Comparison of ENCODE assay signal across 10 cellular contexts in the genomic region with DNA sequence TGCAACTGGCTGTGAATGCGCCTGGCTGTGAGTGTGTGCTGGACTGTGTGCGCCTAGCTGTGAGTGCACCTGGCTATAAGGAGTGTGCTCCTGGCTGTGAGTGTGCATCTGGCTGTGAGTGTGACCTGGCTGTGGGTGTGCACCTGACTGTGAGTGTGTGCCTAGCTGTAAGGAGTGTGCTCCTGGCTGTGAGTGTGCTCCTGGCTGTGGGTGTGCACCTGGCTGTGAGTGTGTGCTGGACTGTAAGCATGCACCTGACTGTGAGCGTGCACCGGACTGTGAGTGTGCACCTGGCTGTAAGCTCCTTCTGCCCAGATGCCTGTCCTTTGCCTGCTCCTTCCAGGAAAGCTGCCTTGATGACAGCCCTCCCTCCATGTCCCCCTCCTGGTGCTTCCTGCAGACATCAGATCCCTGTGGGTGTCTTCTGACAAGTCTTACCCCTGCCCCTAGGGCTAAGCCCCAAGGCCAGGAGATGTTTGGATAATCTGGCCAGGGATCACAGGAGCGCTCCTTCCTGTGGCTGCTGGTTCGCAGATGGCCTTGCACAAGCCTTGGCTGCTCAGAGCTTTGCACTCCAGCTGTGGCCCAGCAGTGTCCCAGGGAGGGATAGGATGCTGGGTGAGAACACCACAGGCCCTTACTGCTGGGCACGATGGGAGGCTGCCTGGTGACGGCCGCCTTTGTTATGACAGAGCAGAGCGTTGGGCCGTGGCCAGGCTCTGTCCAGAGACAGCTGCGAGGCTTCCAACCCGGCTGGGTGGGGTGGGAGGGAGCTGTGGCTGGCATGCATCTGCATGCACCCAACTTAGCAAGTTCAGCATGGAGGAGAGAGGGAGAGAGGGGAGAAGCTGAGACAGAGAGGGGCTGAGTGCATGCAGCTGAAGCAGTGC.
DNase-seq lines count a peak whose midpoint lies in the region.
"Had no signal": no experiment of that assay in that cellular context is flagged by ENCODE, and none has a peak within 500 bp of the region (broad histone marks: within the 10 kb centered on the region; RNA-seq: fewer than 3 reads in every experiment).

No MANE protein-coding gene starts in this region.

- H3K9me3 ChIP-seq in CD4-positive, alpha-beta memory T cell (ENCODE audit: control insufficient read depth in 1 of 2, low read length in 2 of 2) = no peaks in the 10 kb centered on the region
- H3K9me3 ChIP-seq: suprapubic skin had no signal

- no peaks in the 10 kb centered on the region for H3K9me3 Mint-ChIP-seq in CD4-positive, alpha-beta memory T cell

- no peaks in the 10 kb centered on the region for H3K36me3 ChIP-seq in CD4-positive, alpha-beta memory T cell (ENCODE audit: insufficient read depth, low read length)
- H3K36me3 ChIP-seq: suprapubic skin had no signal

- POLR2A ChIA-PET in CD4-positive, alpha-beta memory T cell (lab: Charles Lee; ENCODE audit: partially characterized antibody) = no interaction called here

- no peak overlapping the region for H3K27ac ChIP-seq in CD4-positive, alpha-beta memory T cell (ENCODE audit: low read depth, low read length)
- H3K27ac ChIP-seq: 22Rv1, suprapubic skin had no signal

- intact Hi-C loops in CD4-positive, alpha-beta memory T cell (cut with micrococcal nuclease) = no loop called here

- CTCF ChIA-PET in CD4-positive, alpha-beta memory T cell (lab: Charles Lee; ENCODE audit: partially characterized antibody) = no interaction called here

- H3K4me1 ChIP-seq in CD4-positive, alpha-beta memory T cell (ENCODE audit: insufficient read depth, low read length) = no peaks in the 10 kb centered on the region

- no peaks in the 10 kb centered on the region for H3K27me3 ChIP-seq in CD4-positive, alpha-beta memory T cell (ENCODE audit: insufficient read depth, low read length)
- H3K27me3 ChIP-seq: suprapubic skin had no signal

- H3K36me3 Mint-ChIP-seq in CD4-positive, alpha-beta memory T cell = no peaks in the 10 kb centered on the region

- no peaks in the 10 kb centered on the region for H3K4me1 Mint-ChIP-seq in CD4-positive, alpha-beta memory T cell

- no peak overlapping the region for H3K4me3 ChIP-seq in CD4-positive, alpha-beta memory T cell (ENCODE audit: low read length in 2 of 2)
- H3K4me3 ChIP-seq: suprapubic skin had no signal

- DNase-seq in DMS79 treated with DMSO at 0.1 percent for 48 hours (lab: John Stamatoyannopoulos, UW) (peak; percentile 41), DMS79 (lab: John Stamatoyannopoulos, UW) (no peak), anterior cingulate cortex (lab: John Stamatoyannopoulos, UW) (peak in 51 of 58 donors; percentile 22 to 91 (median 70)), hypothalamus (lab: John Stamatoyannopoulos, UW) (peak in 43 of 51 donors; percentile 21 to 92 (median 68)), smooth muscle cell of the brain vasculature (ENCODE audit: low read depth, low spot score) (peak; percentile 95), NCI-H2107 (lab: John Stamatoyannopoulos, UW) (no peak), COLO668 (lab: John Stamatoyannopoulos, UW; ENCODE audit: unreplicated experiment) (no peak)
- no peak for DNase-seq in CD4-positive, alpha-beta memory T cell

- peaks cover 0 to 4% of the 10 kb centered on the region in 2 donors for H3K27me3 Mint-ChIP-seq in CD4-positive, alpha-beta memory T cell

- no peak overlapping the region for H3K27ac Mint-ChIP-seq in CD4-positive, alpha-beta memory T cell

- H3K4me3 Mint-ChIP-seq in CD4-positive, alpha-beta memory T cell = no peak overlapping the region

Comparison
In these comparisons a context has a peak if more than half of its experiments do, and no peak if none do; other contexts are left out.
1. DNase-seq: peak in DMS79 treated with DMSO at 0.1 percent for 48 hours (single experiment), anterior cingulate cortex (51 of 58), hypothalamus (43 of 51) and smooth muscle cell of the brain vasculature (single experiment); none in DMS79 (single experiment), NCI-H2107 (single experiment), CD4-positive, alpha-beta memory T cell (0 of 5) and COLO668 (single experiment).